Comparison of ENCODE assay signal across 21 cellular contexts in genomic region chr14:66152269-66152668, GRCh38.
A peak's percentile ranks its signal among the peaks of the same experiment; 100 is the strongest.
DNase-seq lines count a peak whose midpoint lies in the region; ATAC-seq, FAIRE-seq and TF ChIP-seq lines count a peak whose summit lies in the region.
"Had no signal": no experiment of that assay in that cellular context is flagged by ENCODE, and none has a peak within 500 bp of the region (broad histone marks: within the 10 kb centered on the region; RNA-seq: fewer than 3 reads in every experiment).

No MANE protein-coding gene starts in this region.

- H3K9me3 ChIP-seq in body of pancreas, result no peaks in the 10 kb centered on the region

- peaks cover 7% of the 10 kb centered on the region for H3K27me3 Mint-ChIP-seq in nephron progenitor cell (ENCODE audit: low read depth, poor library complexity)

- intact Hi-C loops in body of pancreas (cut with DNase I), result no loop called here

- no peaks in the 10 kb centered on the region for H3K27me3 ChIP-seq in body of pancreas

- H3K4me1 ChIP-seq in body of pancreas, result no peaks in the 10 kb centered on the region

- H3K36me3 Mint-ChIP-seq in nephron progenitor cell (ENCODE audit: low read depth), result no peaks in the 10 kb centered on the region
- H3K36me3 Mint-ChIP-seq: T-cell had no signal

- no peak for TF ChIP-seq POLR2A in body of pancreas (IDR thresholded peaks at IDR 0.05)

- peak overlapping the region; percentile 89 for H3K27ac Mint-ChIP-seq in nephron progenitor cell
- H3K27ac Mint-ChIP-seq: T-cell had no signal

- H3K9me3 Mint-ChIP-seq in nephron progenitor cell, result peaks cover 30% of the 10 kb centered on the region
- H3K9me3 Mint-ChIP-seq: T-cell had no signal

- DNase-seq in NCI-H2171 treated with DMSO at 0.1 percent for 48 hours (lab: John Stamatoyannopoulos, UW) (peak; percentile 7), NCI-H2171 (lab: John Stamatoyannopoulos, UW) (no peak), HTR-8/SVneo (ENCODE audit: insufficient read length, low spot score) (no peak), nephron progenitor cell (no peak), body of pancreas (no peak), GM19239 (ENCODE audit: insufficient read length, low spot score) (no peak)
- DNase-seq: 8988T, AML-193, C1 segment of cervical spinal cord, DMS79, HCEC 1CT, MV-4-11, NCI-H1105 treated with DMSO at 0.1 percent for 48 hours, NCI-H2029 treated with DMSO at 0.1 percent for 48 hours, NCI-H446, NCI-H526, T-cell had no signal

- peak overlapping the region; percentile 51 for H3K27ac ChIP-seq in VCaP
- H3K27ac ChIP-seq in body of pancreas, result no peak overlapping the region
- H3K27ac ChIP-seq: HL-60 had no signal

- H3K36me3 ChIP-seq in body of pancreas (replicated peaks in 1 of 2; ENCODE audit: insufficient read depth in 1 of 2, low read depth in 2 of 2), result no peaks in the 10 kb centered on the region

- FAIRE-seq in HTR-8/SVneo (lab: Jason Lieb, UNC) (peak; percentile 69), GM19239 (lab: Jason Lieb, UNC) (no peak)

- H3K4me1 Mint-ChIP-seq in nephron progenitor cell, result peaks cover 16% of the 10 kb centered on the region
- H3K4me1 Mint-ChIP-seq: T-cell had no signal

- H3K4me3 ChIP-seq in body of pancreas, result no peak overlapping the region

- peak overlapping the region; percentile 29 for H3K4me3 Mint-ChIP-seq in nephron progenitor cell
- H3K4me3 Mint-ChIP-seq: T-cell had no signal

- TF ChIP-seq CTCF in VCaP (conservative IDR thresholded peaks at IDR 0.05) (no peak), nephron progenitor cell (IDR thresholded peaks at IDR 0.05) (no peak), body of pancreas (IDR thresholded peaks at IDR 0.05) (no peak)

- ATAC-seq in body of pancreas (no peak), HG03439 (IDR thresholded peaks at IDR 0.05; ENCODE audit: unreplicated experiment) (no peak)
- ATAC-seq: Panc1, T-cell had no signal
